In genomic region chr16:89230210-89230609, GRCh38 we compare ENCODE assay signal across 1 cellular context.
TF ChIP-seq lines count a peak whose summit lies in the region.

No MANE protein-coding gene starts in this region.

TF ChIP-seq in IMR-90, 13 proteins besides CTCF, POLR2A, EP300 and RAD21 (continued from another document):
- no peak for TF ChIP-seq RCOR1 (IDR thresholded peaks at IDR 0.05; ENCODE audit: insufficient replicate concordance, low read length)
